Comparison of ENCODE assay signal across 11 cellular contexts in genomic region chr3:107910713-107911259, GRCh38.
DNase-seq lines count a peak whose midpoint lies in the region; ATAC-seq and TF ChIP-seq lines count a peak whose summit lies in the region.
"Had no signal": no experiment of that assay in that cellular context is flagged by ENCODE, and none has a peak within 500 bp of the region (broad histone marks: within the 10 kb centered on the region; RNA-seq: fewer than 3 reads in every experiment).

No MANE protein-coding gene starts in this region.

- H3K4me1 ChIP-seq in cardiac muscle cell (ENCODE audit: low read depth): peaks cover 7% of the 10 kb centered on the region

- peak overlapping the region; percentile 35 for H3K27ac ChIP-seq in cardiac muscle cell

- TF ChIP-seq CTCF in cardiac muscle cell (IDR thresholded peaks at IDR 0.05; ENCODE audit: low read depth, low read length): no peak

- DNase-seq in cardiac muscle cell (ENCODE audit: low read depth in 1 of 2, low spot score in 1 of 2) (no peak), left ventricle myocardium superior (no peak), MV-4-11 (lab: John Stamatoyannopoulos, UW) (peak; percentile 57), AML-193 (lab: John Stamatoyannopoulos, UW) (no peak), OCI-M2 (lab: John Stamatoyannopoulos, UW; ENCODE audit: unreplicated experiment) (no peak), NCI-H510A treated with DMSO at 0.1 percent for 48 hours (lab: John Stamatoyannopoulos, UW) (no peak)
- no peak for DNase-seq in activated effector memory CD4-positive, alpha-beta T cell treated with anti-CD3 and anti-CD28 coated beads, Interleukin-2, amount 50 U/mL, for 16 hours
- DNase-seq: BE2C, NCI-H446 had no signal

- no peaks in the 10 kb centered on the region for H3K27me3 ChIP-seq in cardiac muscle cell
- H3K27me3 ChIP-seq: BE2C had no signal

- H3K4me3 ChIP-seq in cardiac muscle cell: no peak overlapping the region

- no peaks in the 10 kb centered on the region for H3K9me3 ChIP-seq in cardiac muscle cell (ENCODE audit: low read depth)
- H3K9me3 ChIP-seq: BE2C had no signal

- intact Hi-C loops in left ventricle myocardium superior (cut with micrococcal nuclease): no loop called here

- ATAC-seq in left ventricle myocardium superior (no peak), HG02798 (IDR thresholded peaks at IDR 0.05; ENCODE audit: poor library complexity, unreplicated experiment) (peak; percentile 99)
- ATAC-seq: HCT116 had no signal

- no peaks in the 10 kb centered on the region for H3K36me3 ChIP-seq in cardiac muscle cell
- H3K36me3 ChIP-seq: BE2C had no signal
